8 cellular contexts compared by ENCODE assay signal in genomic region chr9:124258765-124259272, GRCh38. TPM values are rescaled to one million over a fixed set of nuclear protein-coding genes. Genes with fewer than 3 reads are reported as not detected.
DNase-seq lines count a peak whose midpoint lies in the region; ATAC-seq and TF ChIP-seq lines count a peak whose summit lies in the region.

No MANE protein-coding gene starts in this region.

- H3K9me3 ChIP-seq in thymus (ENCODE audit: control insufficient read depth) = no peaks in the 10 kb centered on the region

- no peaks in the 10 kb centered on the region for H3K36me3 Mint-ChIP-seq in activated naive CD4-positive, alpha-beta T cell treated with anti-CD3 and anti-CD28 coated beads, Interleukin-2, amount 50 U/mL, for 24 hours

- 33% methylated on average over 11 of the region's 11 CpGs for WGBS in thymus

- H3K27me3 Mint-ChIP-seq in activated naive CD4-positive, alpha-beta T cell treated with anti-CD3 and anti-CD28 coated beads, Interleukin-2, amount 50 U/mL, for 24 hours = peaks cover 38% of the 10 kb centered on the region

- no peaks in the 10 kb centered on the region for H3K4me1 ChIP-seq in thymus (ENCODE audit: control insufficient read depth, insufficient read depth, low read length)

- H3K27ac ChIP-seq in thymus (ENCODE audit: low read depth) = peak overlapping the region; percentile 58

- in situ Hi-C loops in astrocyte of the spinal cord (cut with HindIII; ENCODE audit: low sequenced_read_pairs) = no loop called here

- no peak for TF ChIP-seq CTCF in astrocyte of the spinal cord (IDR thresholded peaks at IDR 0.05; ENCODE audit: low read depth, low read length)

- ATAC-seq in left lobe of liver (peak; percentile 78), GM21367 (IDR thresholded peaks at IDR 0.05; ENCODE audit: unreplicated experiment) (no peak)

- H3K27me3 ChIP-seq in thymus (ENCODE audit: control insufficient read depth, insufficient read depth) = peaks cover 37% of the 10 kb centered on the region

- no peak overlapping the region for H3K27ac Mint-ChIP-seq in activated naive CD4-positive, alpha-beta T cell treated with anti-CD3 and anti-CD28 coated beads, Interleukin-2, amount 50 U/mL, for 24 hours

- DNase-seq in activated naive CD4-positive, alpha-beta T cell treated with anti-CD3 and anti-CD28 coated beads, Interleukin-2, amount 50 U/mL, for 16 hours = no peak
- no peak for DNase-seq in astrocyte of the spinal cord (ENCODE audit: low read depth, low spot score)
- DNase-seq in left lobe of liver (ENCODE audit: low spot score) = no peak
- DNase-seq in SK-N-DZ (ENCODE audit: low spot score) = no peak
- no peak for DNase-seq in H4 (ENCODE audit: low spot score)

- peak overlapping the region; percentile 86 for H3K4me3 ChIP-seq in astrocyte of the spinal cord (ENCODE audit: low read depth, low read length)
- H3K4me3 ChIP-seq in thymus (ENCODE audit: low read length) = peak overlapping the region; percentile 50

- H3K4me1 Mint-ChIP-seq in activated naive CD4-positive, alpha-beta T cell treated with anti-CD3 and anti-CD28 coated beads, Interleukin-2, amount 50 U/mL, for 24 hours = peaks cover 22% of the 10 kb centered on the region

- H3K9me3 Mint-ChIP-seq in activated naive CD4-positive, alpha-beta T cell treated with anti-CD3 and anti-CD28 coated beads, Interleukin-2, amount 50 U/mL, for 24 hours = no peaks in the 10 kb centered on the region

- H3K36me3 ChIP-seq in thymus (ENCODE audit: control insufficient read depth, insufficient read depth) = no peaks in the 10 kb centered on the region

- peak overlapping the region; percentile 90 for H3K4me3 Mint-ChIP-seq in activated naive CD4-positive, alpha-beta T cell treated with anti-CD3 and anti-CD28 coated beads, Interleukin-2, amount 50 U/mL, for 24 hours

RNA-seq across cellular contexts. Expression of gene NEK6, which starts 1.1 kb away (rescaled TPM):
- total RNA-seq in left lobe of liver = 84.5 TPM
- polyA plus RNA-seq in thymus = 8.3 TPM
- not detected in 2 replicates for polyA plus RNA-seq in SK-N-DZ (2014; cell fraction: cytosol; rRNA removed)
- polyA plus RNA-seq in SK-N-DZ (2014; cell fraction: nucleus; rRNA removed) = not detected in 2 replicates
- 40.2 and 43.7 TPM in 2 replicates for total RNA-seq in H4 (2014; rRNA removed; shearing (Covaris generic))
